Comparison of ENCODE assay signal across 8 cellular contexts in the genomic region with DNA sequence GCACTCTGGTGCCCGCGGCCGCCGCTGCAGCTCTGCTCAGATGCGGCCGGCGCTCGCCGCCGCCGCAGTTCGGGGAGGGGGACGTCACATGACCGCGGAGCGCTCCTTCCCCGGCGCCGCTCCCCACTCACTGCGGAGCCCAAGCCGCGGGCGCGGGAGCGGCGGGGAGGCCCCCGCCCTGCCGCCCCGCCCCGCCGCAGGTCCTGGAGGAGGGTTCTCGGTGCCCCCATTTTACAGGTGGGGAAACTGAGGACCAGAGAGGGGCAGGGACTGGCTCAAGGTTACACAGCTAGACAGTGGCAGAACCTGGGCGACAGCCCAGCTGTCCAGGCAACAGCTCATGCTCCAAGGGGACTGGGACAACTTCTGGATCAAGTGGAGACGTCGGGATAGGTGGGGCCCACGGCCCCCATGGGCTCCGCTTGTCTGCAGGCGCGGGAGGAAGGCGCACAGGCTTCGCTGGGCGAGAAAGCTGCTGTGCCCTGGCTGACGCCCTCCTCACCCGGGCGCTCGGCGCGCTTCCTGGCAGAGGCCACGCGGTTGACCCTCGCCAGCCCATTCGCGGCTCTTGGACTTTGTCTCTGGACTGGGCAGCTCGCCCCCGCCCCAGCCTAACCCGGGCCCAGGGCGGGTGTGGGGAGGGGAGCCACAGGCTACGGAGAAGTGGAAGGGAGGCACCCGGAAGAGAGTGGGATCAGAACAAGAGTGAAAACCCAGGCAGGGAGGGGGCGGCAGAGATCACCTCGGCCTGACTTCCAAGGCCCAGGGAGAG. TPM values are rescaled to one million over a fixed set of nuclear protein-coding genes. Genes with fewer than 3 reads are reported as not detected.
DNase-seq lines count a peak whose midpoint lies in the region; ATAC-seq and TF ChIP-seq lines count a peak whose summit lies in the region.

RAP1GAP (minus strand) TSS at position 71 of the 772 bp plus-strand sequence. CDS start 49,325 bp downstream, outside the sequence.

- DNase-seq in CD4-positive, alpha-beta memory T cell: peak in 4 of 5 donors; percentile 20 to 40 (median 32)
- DNase-seq in activated CD4-positive, alpha-beta memory T cell treated with anti-CD3 and anti-CD28 coated beads for 36 hours: peak; percentile 49
- DNase-seq in esophagus squamous epithelium (lab: John Stamatoyannopoulos, UW) (no peak), neural crest cell (ENCODE audit: low read depth, low spot score) (no peak), HPDE6-E6E7 (ENCODE audit: extremely low spot score) (no peak), HCEC 1CT (no peak)

- H3K4me3 Mint-ChIP-seq in CD4-positive, alpha-beta memory T cell: peak within 1 kb of the TSS; percentile 26 to 75 (median 66)
- H3K4me3 Mint-ChIP-seq in activated CD4-positive, alpha-beta memory T cell treated with anti-CD3 and anti-CD28 coated beads for 36 hours: peak within 1 kb of the TSS; percentile 58
- peak within 1 kb of the TSS; percentile 76 for H3K4me3 Mint-ChIP-seq in neural crest cell

- peaks cover 9% of the 10 kb centered on the region for H3K27me3 ChIP-seq in CD4-positive, alpha-beta memory T cell (ENCODE audit: insufficient read depth, low read length)
- peaks cover 8 to 66% (median 12%) of the 10 kb centered on the region in 4 donors for H3K27me3 ChIP-seq in esophagus squamous epithelium

- no peaks in the 10 kb centered on the region for H3K36me3 Mint-ChIP-seq in CD4-positive, alpha-beta memory T cell
- no peaks in the 10 kb centered on the region for H3K36me3 Mint-ChIP-seq in activated CD4-positive, alpha-beta memory T cell treated with anti-CD3 and anti-CD28 coated beads for 36 hours
- H3K36me3 Mint-ChIP-seq in neural crest cell (ENCODE audit: low read depth): no peaks in the 10 kb centered on the region

- H3K36me3 ChIP-seq in CD4-positive, alpha-beta memory T cell (ENCODE audit: insufficient read depth, low read length): no peaks in the 10 kb centered on the region
- no peaks in the 10 kb centered on the region for H3K36me3 ChIP-seq in esophagus squamous epithelium

- TF ChIP-seq RAD21 in Ishikawa (IDR thresholded peaks at IDR 0.05; ENCODE audit: low read depth): no peak

- H3K9me3 ChIP-seq in CD4-positive, alpha-beta memory T cell (ENCODE audit: control insufficient read depth in 1 of 2, low read length in 2 of 2): no peaks in the 10 kb centered on the region
- no peaks in the 10 kb centered on the region for H3K9me3 ChIP-seq in esophagus squamous epithelium

- WGBS in esophagus squamous epithelium, 2 donors: 0 to 6% methylated on average over 2 to 16 of the region's 61 CpGs

- peaks cover 13 to 16% of the 10 kb centered on the region in 2 donors for H3K27me3 Mint-ChIP-seq in CD4-positive, alpha-beta memory T cell
- peaks cover 17% of the 10 kb centered on the region for H3K27me3 Mint-ChIP-seq in activated CD4-positive, alpha-beta memory T cell treated with anti-CD3 and anti-CD28 coated beads for 36 hours
- peaks cover 39% of the 10 kb centered on the region for H3K27me3 Mint-ChIP-seq in neural crest cell (ENCODE audit: low read depth)

- peaks cover 15% of the 10 kb centered on the region for H3K4me1 ChIP-seq in CD4-positive, alpha-beta memory T cell (ENCODE audit: insufficient read depth, low read length)
- H3K4me1 ChIP-seq in esophagus squamous epithelium: peaks cover 24 to 70% (median 32%) of the 10 kb centered on the region in 3 donors

- H3K4me3 ChIP-seq in CD4-positive, alpha-beta memory T cell (ENCODE audit: low read length in 2 of 2): peak within 1 kb of the TSS; percentile 42 to 84
- peak within 1 kb of the TSS; percentile 17 to 65 (median 38) for H3K4me3 ChIP-seq in esophagus squamous epithelium

- peaks cover 0 to 13% (median 3%) of the 10 kb centered on the region in 4 donors for H3K4me1 Mint-ChIP-seq in CD4-positive, alpha-beta memory T cell
- peaks cover 16% of the 10 kb centered on the region for H3K4me1 Mint-ChIP-seq in activated CD4-positive, alpha-beta memory T cell treated with anti-CD3 and anti-CD28 coated beads for 36 hours (ENCODE audit: low read depth)
- H3K4me1 Mint-ChIP-seq in neural crest cell: peaks cover 21% of the 10 kb centered on the region

- H3K27ac ChIP-seq in CD4-positive, alpha-beta memory T cell (ENCODE audit: low read depth, low read length): no peak within 1 kb of the TSS
- H3K27ac ChIP-seq in esophagus squamous epithelium: no peak within 1 kb of the TSS

- TF ChIP-seq CTCF in esophagus squamous epithelium (IDR thresholded peaks at IDR 0.05): no peak
- TF ChIP-seq CTCF in neural crest cell (conservative IDR thresholded peaks at IDR 0.05): no peak

- H3K27ac Mint-ChIP-seq in CD4-positive, alpha-beta memory T cell: peak within 1 kb of the TSS in 2 of 7 donors; percentile 23 to 42
- H3K27ac Mint-ChIP-seq in activated CD4-positive, alpha-beta memory T cell treated with anti-CD3 and anti-CD28 coated beads for 36 hours: no peak within 1 kb of the TSS
- H3K27ac Mint-ChIP-seq in neural crest cell (ENCODE audit: unreplicated experiment): no peak within 1 kb of the TSS

- POLR2A ChIA-PET in CD4-positive, alpha-beta memory T cell (lab: Charles Lee; ENCODE audit: partially characterized antibody): interaction anchor here (0.9 to 1.1 kb wide), 2 partner anchors 10 to 113 kb away, joined by 4 read pairs; partner anchors contain the start of gene USP48
- POLR2A ChIA-PET in activated CD4-positive, alpha-beta memory T cell treated with anti-CD3 and anti-CD28 coated beads for 36 hours (lab: Charles Lee): no interaction called here

- no peak for ATAC-seq in GM21381 (IDR thresholded peaks at IDR 0.05; ENCODE audit: unreplicated experiment)

- no peaks in the 10 kb centered on the region for H3K9me3 Mint-ChIP-seq in CD4-positive, alpha-beta memory T cell
- H3K9me3 Mint-ChIP-seq in activated CD4-positive, alpha-beta memory T cell treated with anti-CD3 and anti-CD28 coated beads for 36 hours: no peaks in the 10 kb centered on the region
- H3K9me3 Mint-ChIP-seq in neural crest cell: no peaks in the 10 kb centered on the region

- no peak for TF ChIP-seq EP300 in Ishikawa (IDR thresholded peaks at IDR 0.05; ENCODE audit: borderline replicate concordance)

- TF ChIP-seq POLR2A in esophagus squamous epithelium (IDR thresholded peaks at IDR 0.05): no peak

- CTCF ChIA-PET in CD4-positive, alpha-beta memory T cell (lab: Charles Lee; ENCODE audit: partially characterized antibody): interaction anchor here (0.9 to 2.3 kb wide), 2 partner anchors 10 to 353 kb away, joined by 3 to 9 read pairs; no protein-coding TSS in a partner anchor
- CTCF ChIA-PET in activated CD4-positive, alpha-beta memory T cell treated with anti-CD3 and anti-CD28 coated beads for 36 hours (lab: Charles Lee): interaction anchor here (1.0 kb wide), 1 partner anchor 10 kb away, joined by 3 read pairs; no protein-coding TSS in a partner anchor

- intact Hi-C loops in CD4-positive, alpha-beta memory T cell (cut with micrococcal nuclease): no loop called here
- intact Hi-C loops in activated CD4-positive, alpha-beta memory T cell treated with anti-CD3 and anti-CD28 coated beads for 36 hours (cut with micrococcal nuclease): no loop called here
- intact Hi-C loops in esophagus squamous epithelium (cut with DNase I): no loop called here

TF ChIP-seq in Ishikawa, 13 proteins besides CTCF, POLR2A, EP300 and RAD21:
- TF ChIP-seq USF1 (IDR thresholded peaks at IDR 0.05): peak; percentile 87
- TF ChIP-seq TCF12 (IDR thresholded peaks at IDR 0.05; ENCODE audit: low read depth): no peak

RNA-seq across cellular contexts. Expression of gene RAP1GAP, which starts in this region (rescaled TPM):
- total RNA-seq in CD4-positive, alpha-beta memory T cell: under 1 TPM; 0.23 to 0.72 TPM
- not detected for polyA plus RNA-seq in CD4-positive, alpha-beta memory T cell
- total RNA-seq in activated CD4-positive, alpha-beta memory T cell treated with anti-CD3 and anti-CD28 coated beads for 36 hours: 1 to 10 TPM; 1.1 to 1.7 TPM
- total RNA-seq in esophagus squamous epithelium (1 to 10 TPM; 1.9 to 6.8 (median 5.0) TPM), neural crest cell (5.3 and 7.4 TPM in 2 replicates)

Comparison
In these comparisons a context has a peak if more than half of its experiments do, and no peak if none do; other contexts are left out.
1. Peak in DNase-seq and H3K4me3 ChIP-seq in CD4-positive, alpha-beta memory T cell; RNA of the gene not detected or under 1 TPM.